Comparison of ENCODE assay signal across 11 cellular contexts in the genomic region with DNA sequence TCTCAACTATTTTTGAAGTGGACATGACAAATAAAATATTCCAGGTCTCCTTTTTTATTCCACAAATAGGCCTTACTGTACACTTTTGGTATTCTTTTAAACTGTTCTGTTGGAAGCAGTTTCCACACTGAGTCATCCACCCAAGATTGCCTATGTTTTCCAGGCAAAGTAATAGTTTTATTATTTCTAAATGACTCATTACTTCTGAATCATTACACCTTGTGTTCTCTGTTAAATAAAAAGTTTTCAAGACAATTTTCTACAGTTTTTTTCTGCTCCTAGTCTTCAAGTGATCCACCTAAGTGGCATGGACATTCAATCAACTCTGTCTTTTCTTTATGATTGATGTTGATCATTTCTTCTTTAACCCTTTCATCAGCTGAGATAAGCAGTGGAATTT. TPM values are rescaled to one million over a fixed set of nuclear protein-coding genes. Genes with fewer than 3 reads are reported as not detected.
DNase-seq lines count a peak whose midpoint lies in the region; ATAC-seq and TF ChIP-seq lines count a peak whose summit lies in the region.
"Had no signal": no experiment of that assay in that cellular context is flagged by ENCODE, and none has a peak within 500 bp of the region (broad histone marks: within the 10 kb centered on the region; RNA-seq: fewer than 3 reads in every experiment).

No MANE protein-coding gene starts in this region.

- H3K27ac ChIP-seq in WERI-Rb-1: no peak overlapping the region

- peak; percentile 59 for ATAC-seq in omental fat pad (ENCODE audit: low FRiP score)
- no peak for ATAC-seq in GM19351 (IDR thresholded peaks at IDR 0.05; ENCODE audit: unreplicated experiment)

- DNase-seq in AG10803 (ENCODE audit: low read depth) (peak; percentile 73), NCI-H226 (peak; percentile 73), epithelial cell of esophagus (ENCODE audit: low read depth) (peak; percentile 80), omental fat pad (ENCODE audit: low spot score) (no peak), GM19238 (ENCODE audit: insufficient read length, low spot score) (no peak), WERI-Rb-1 (no peak)
- DNase-seq in activated CD4-positive, alpha-beta T cell treated with anti-CD3 and anti-CD28 coated beads, Interleukin-2, amount 50 U/mL, for 4 hours: no peak
- DNase-seq: activated CD4-positive, CD25-positive, alpha-beta regulatory T cell treated with anti-CD3 and anti-CD28 coated beads, Interleukin-2, amount 50 U/mL, for 72 hours; CD8-positive, alpha-beta memory T cell; stimulated activated naive CD4-positive, alpha-beta T cell had no signal

- H3K9me3 ChIP-seq in WERI-Rb-1 (ENCODE audit: severe bottlenecking): no peaks in the 10 kb centered on the region

- no peaks in the 10 kb centered on the region for H3K27me3 ChIP-seq in WERI-Rb-1 (ENCODE audit: insufficient read depth, low read depth, severe bottlenecking)

- TF ChIP-seq CTCF in AG10803 (conservative IDR thresholded peaks at IDR 0.05; ENCODE audit: low read length): no peak
- no peak for TF ChIP-seq CTCF in epithelial cell of esophagus (IDR thresholded peaks at IDR 0.05; ENCODE audit: insufficient read depth, low read depth, low read length, missing control alignments)
- no peak for TF ChIP-seq CTCF in omental fat pad (IDR thresholded peaks at IDR 0.05)
- TF ChIP-seq CTCF in WERI-Rb-1 (IDR thresholded peaks at IDR 0.05; ENCODE audit: low read depth, low read length): no peak

- no peak overlapping the region for H3K4me3 ChIP-seq in AG10803 (ENCODE audit: low read length)
- H3K4me3 ChIP-seq in epithelial cell of esophagus (ENCODE audit: low read length): no peak overlapping the region
- no peak overlapping the region for H3K4me3 ChIP-seq in WERI-Rb-1 (ENCODE audit: low read depth, low read length)

- no peaks in the 10 kb centered on the region for H3K36me3 ChIP-seq in WERI-Rb-1

RNA-seq across cellular contexts. Expression of a gene that starts 26.5 kb away (rescaled TPM):
- 1 to 10 TPM; 6.8 to 9.6 (median 8.2) TPM for total RNA-seq in omental fat pad

Comparison
In these comparisons a context has a peak if more than half of its experiments do, and no peak if none do; other contexts are left out.
1. DNase-seq: peak in AG10803 (single experiment), NCI-H226 (single experiment) and epithelial cell of esophagus (single experiment); none in omental fat pad (single experiment), GM19238 (single experiment), WERI-Rb-1 (single experiment) and activated CD4-positive, alpha-beta T cell treated with anti-CD3 and anti-CD28 coated beads, Interleukin-2, amount 50 U/mL, for 4 hours (0 of 2).